Comparison of ENCODE assay signal across 17 cellular contexts in genomic region chr11:9397746-9398680, GRCh38. TPM values are rescaled to one million over a fixed set of nuclear protein-coding genes. Genes with fewer than 3 reads are reported as not detected.
DNase-seq lines count a peak whose midpoint lies in the region; ATAC-seq and TF ChIP-seq lines count a peak whose summit lies in the region.
"Had no signal": no experiment of that assay in that cellular context is flagged by ENCODE, and none has a peak within 500 bp of the region (broad histone marks: within the 10 kb centered on the region; RNA-seq: fewer than 3 reads in every experiment).

No MANE protein-coding gene starts in this region.

- H3K27ac Mint-ChIP-seq in activated CD4-positive, alpha-beta T cell treated with anti-CD3 and anti-CD28 coated beads, Interleukin-2, amount 10 ng/mL, durations not matched to agents 24 days and 14 days = peak overlapping the region; percentile 65
- peak overlapping the region; percentile 6 for H3K27ac Mint-ChIP-seq in progenitor cell of endocrine pancreas

- H3K4me3 Mint-ChIP-seq in activated CD4-positive, alpha-beta T cell treated with anti-CD3 and anti-CD28 coated beads, Interleukin-2, amount 10 ng/mL, durations not matched to agents 24 days and 14 days = peak overlapping the region; percentile 39
- H3K4me3 Mint-ChIP-seq in progenitor cell of endocrine pancreas (ENCODE audit: low read depth) = no peak overlapping the region

- H3K9me3 ChIP-seq in OCI-LY3 (ENCODE audit: insufficient read depth, low read length) (no peaks in the 10 kb centered on the region), spleen (no peaks in the 10 kb centered on the region)
- H3K9me3 ChIP-seq: A549, sigmoid colon had no signal

- no peak for TF ChIP-seq POLR2A in spleen (IDR thresholded peaks at IDR 0.05)

- no peak for DNase-seq in activated CD4-positive, alpha-beta T cell treated with anti-CD3 and anti-CD28 coated beads, Interleukin-2, amount 10 ng/mL, durations not matched to agents 24 days and 14 days
- no peak for DNase-seq in activated CD4-positive, alpha-beta T cell treated with anti-CD3 and anti-CD28 coated beads, Interleukin-2, amount 50 U/mL, for 1 hour
- DNase-seq in astrocyte of the hippocampus (ENCODE audit: low read depth, low spot score) (peak; percentile 12), progenitor cell of endocrine pancreas (ENCODE audit: low spot score, unreplicated experiment) (no peak), spleen (no peak), NCI-H2171 treated with DMSO at 0.1 percent for 48 hours (lab: John Stamatoyannopoulos, UW) (no peak)
- DNase-seq: activated CD4-positive, alpha-beta T cell treated with anti-CD3 and anti-CD28 coated beads for 1 hour; activated effector memory CD4-positive, alpha-beta T cell treated with anti-CD3 and anti-CD28 coated beads, Interleukin-2, amount 50 U/mL, for 16 hours; left ventricle myocardium superior; NCI-H1092; sigmoid colon; substantia nigra; SW 1271 had no signal

- no peak overlapping the region for H3K9ac ChIP-seq in OCI-LY3 (ENCODE audit: low read length)

- H3K36me3 ChIP-seq in OCI-LY3 (replicated peaks; ENCODE audit: low read depth, low read length) = peaks cover 11% of the 10 kb centered on the region
- peaks cover 0 to 23% (median 0%) of the 10 kb centered on the region in 6 donors for H3K36me3 ChIP-seq in spleen
- H3K36me3 ChIP-seq: sigmoid colon had no signal

- peaks cover 49% of the 10 kb centered on the region for H4K20me1 ChIP-seq in OCI-LY3 (ENCODE audit: insufficient read depth, low read length)

- peaks cover 45% of the 10 kb centered on the region for H3K4me1 Mint-ChIP-seq in activated CD4-positive, alpha-beta T cell treated with anti-CD3 and anti-CD28 coated beads, Interleukin-2, amount 10 ng/mL, durations not matched to agents 24 days and 14 days
- H3K4me1 Mint-ChIP-seq in progenitor cell of endocrine pancreas (ENCODE audit: low read depth) = peaks cover 4% of the 10 kb centered on the region

- ATAC-seq in GM19455 (IDR thresholded peaks at IDR 0.05; ENCODE audit: unreplicated experiment) = no peak
- ATAC-seq: esophagus mucosa, left ventricle myocardium superior had no signal

- H3K4me3 ChIP-seq in OCI-LY3 (ENCODE audit: low read length) (no peak overlapping the region), spleen (no peak overlapping the region)
- H3K4me3 ChIP-seq: A549, sigmoid colon had no signal

- TF ChIP-seq CTCF in OCI-LY3 (IDR thresholded peaks at IDR 0.05; ENCODE audit: low read depth, low read length) (no peak), progenitor cell of endocrine pancreas (IDR thresholded peaks at IDR 0.05; ENCODE audit: unreplicated experiment) (no peak), spleen (IDR thresholded peaks at IDR 0.05 in 8 of 11, conservative IDR thresholded peaks at IDR 0.05 in 3 of 11) (no peak)

- H3K27ac ChIP-seq in OCI-LY3 (ENCODE audit: low read length) (peak overlapping the region; percentile 21; the same call in 1 of the 2 replicates), spleen (no peak overlapping the region)
- H3K27ac ChIP-seq: A549 had no signal

- intact Hi-C loops in activated CD4-positive, alpha-beta T cell treated with anti-CD3 and anti-CD28 coated beads, Interleukin-2, amount 10 ng/mL, durations not matched to agents 24 days and 14 days (cut with micrococcal nuclease) = no loop called here
- intact Hi-C loops in spleen (cut with DNase I; ENCODE audit: low total_unique reads) = no loop called here

- H3K4me1 ChIP-seq in OCI-LY3 (ENCODE audit: low read length) (peaks cover 24% of the 10 kb centered on the region), spleen (peaks cover 4 to 64% (median 33%) of the 10 kb centered on the region in 6 donors)

- WGBS in spleen, 5 donors = 76 to 81% (median 78%) methylated on average over 4 of the region's 4 CpGs

- H3K27me3 ChIP-seq in OCI-LY3 (ENCODE audit: low read depth, low read length) (no peaks in the 10 kb centered on the region), spleen (replicated peaks in 1 of 7) (no peaks in the 10 kb centered on the region)
- H3K27me3 ChIP-seq: sigmoid colon had no signal

- peaks cover 100% of the 10 kb centered on the region for H3K79me2 ChIP-seq in OCI-LY3 (ENCODE audit: low read length)

- peaks cover 38% of the 10 kb centered on the region for H3K36me3 Mint-ChIP-seq in activated CD4-positive, alpha-beta T cell treated with anti-CD3 and anti-CD28 coated beads, Interleukin-2, amount 10 ng/mL, durations not matched to agents 24 days and 14 days (ENCODE audit: low read depth)
- H3K36me3 Mint-ChIP-seq in progenitor cell of endocrine pancreas (ENCODE audit: insufficient read depth) = peaks cover 10% of the 10 kb centered on the region

- H3K9me3 Mint-ChIP-seq in activated CD4-positive, alpha-beta T cell treated with anti-CD3 and anti-CD28 coated beads, Interleukin-2, amount 10 ng/mL, durations not matched to agents 24 days and 14 days = no peaks in the 10 kb centered on the region
- no peaks in the 10 kb centered on the region for H3K9me3 Mint-ChIP-seq in progenitor cell of endocrine pancreas (ENCODE audit: low read depth)

- no peaks in the 10 kb centered on the region for H3K27me3 Mint-ChIP-seq in activated CD4-positive, alpha-beta T cell treated with anti-CD3 and anti-CD28 coated beads, Interleukin-2, amount 10 ng/mL, durations not matched to agents 24 days and 14 days
- H3K27me3 Mint-ChIP-seq in progenitor cell of endocrine pancreas = no peaks in the 10 kb centered on the region

- no peak overlapping the region for H2AFZ ChIP-seq in OCI-LY3 (ENCODE audit: low read depth, low read length)

- H3K4me2 ChIP-seq in OCI-LY3 (ENCODE audit: low read length) = peak overlapping the region; percentile 32
- H3K4me2 ChIP-seq: A549 had no signal

RNA-seq across cellular contexts. Expression of gene IPO7, which starts 13.6 kb away (rescaled TPM):
- total RNA-seq in activated CD4-positive, alpha-beta T cell treated with anti-CD3 and anti-CD28 coated beads, Interleukin-2, amount 10 ng/mL, durations not matched to agents 24 days and 14 days = 177 and 200 TPM in 2 replicates
- total RNA-seq in progenitor cell of endocrine pancreas (129 and 141 TPM in 2 replicates), spleen (100 to 1,000 TPM in 1 of 7 donors, 10 to 100 TPM in 6; 53.9 to 104 (median 67.7) TPM)
- polyA plus RNA-seq in spleen = 10 to 100 TPM; 12.8 to 20.0 (median 17.9) TPM
